Comparison of ENCODE assay signal across 9 cellular contexts in genomic region chr1:44571712-44572571, GRCh38.
A peak's percentile ranks its signal among the peaks of the same experiment; 100 is the strongest.
DNase-seq lines count a peak whose midpoint lies in the region; ATAC-seq and TF ChIP-seq lines count a peak whose summit lies in the region.
"Had no signal": no experiment of that assay in that cellular context is flagged by ENCODE, and none has a peak within 500 bp of the region (broad histone marks: within the 10 kb centered on the region; RNA-seq: fewer than 3 reads in every experiment).

No MANE protein-coding gene starts in this region.

- no peak for ATAC-seq in HG02678 (IDR thresholded peaks at IDR 0.05; ENCODE audit: unreplicated experiment)

- H3K36me3 Mint-ChIP-seq in activated naive CD4-positive, alpha-beta T cell treated with anti-CD3 and anti-CD28 coated beads, Interleukin-2, amount 10 ng/mL, durations not matched to agents 7 days and 5 days: no peaks in the 10 kb centered on the region
- peaks cover 1% of the 10 kb centered on the region for H3K36me3 Mint-ChIP-seq in neural crest cell (ENCODE audit: low read depth)

- no peak overlapping the region for H3K27ac ChIP-seq in tibial artery

- peak; percentile 65 for TF ChIP-seq CTCF in neural crest cell (conservative IDR thresholded peaks at IDR 0.05)
- TF ChIP-seq CTCF in tibial artery (IDR thresholded peaks at IDR 0.05): no peak

- CTCF ChIA-PET in activated naive CD4-positive, alpha-beta T cell treated with anti-CD3 and anti-CD28 coated beads, Interleukin-2, amount 10 ng/mL, durations not matched to agents 7 days and 5 days (lab: Charles Lee): interaction anchor here (0.7 to 3.8 kb wide), 15 partner anchors 9 to 479 kb away, joined by 3 to 62 read pairs (median 4); no protein-coding TSS in a partner anchor

- H3K9me3 Mint-ChIP-seq in activated naive CD4-positive, alpha-beta T cell treated with anti-CD3 and anti-CD28 coated beads, Interleukin-2, amount 10 ng/mL, durations not matched to agents 7 days and 5 days: no peaks in the 10 kb centered on the region
- H3K9me3 Mint-ChIP-seq in neural crest cell: no peaks in the 10 kb centered on the region
- H3K9me3 Mint-ChIP-seq: activated T-cell treated with anti-CD3 and anti-CD28 coated beads, Interleukin-2, amount 50 U/mL, for 4 hours had no signal

- H3K4me1 Mint-ChIP-seq in activated naive CD4-positive, alpha-beta T cell treated with anti-CD3 and anti-CD28 coated beads, Interleukin-2, amount 10 ng/mL, durations not matched to agents 7 days and 5 days: no peaks in the 10 kb centered on the region
- peaks cover 26% of the 10 kb centered on the region for H3K4me1 Mint-ChIP-seq in neural crest cell

- H3K27me3 Mint-ChIP-seq in activated naive CD4-positive, alpha-beta T cell treated with anti-CD3 and anti-CD28 coated beads, Interleukin-2, amount 10 ng/mL, durations not matched to agents 7 days and 5 days: peaks cover 32% of the 10 kb centered on the region
- peaks cover 28% of the 10 kb centered on the region for H3K27me3 Mint-ChIP-seq in neural crest cell (ENCODE audit: low read depth)

- intact Hi-C loops in tibial artery (cut with DNase I; ENCODE audit: low total_unique reads): no loop called here

- H3K4me3 ChIP-seq in tibial artery: no peak overlapping the region

- H3K36me3 ChIP-seq in tibial artery: no peaks in the 10 kb centered on the region

- no peaks in the 10 kb centered on the region for H3K9me3 ChIP-seq in tibial artery

- H3K27me3 ChIP-seq in tibial artery: peaks cover 0 to 42% of the 10 kb centered on the region in 2 donors

- H3K4me1 ChIP-seq in tibial artery: no peaks in the 10 kb centered on the region

- H3K4me3 Mint-ChIP-seq in activated naive CD4-positive, alpha-beta T cell treated with anti-CD3 and anti-CD28 coated beads, Interleukin-2, amount 10 ng/mL, durations not matched to agents 7 days and 5 days: no peak overlapping the region
- H3K4me3 Mint-ChIP-seq in neural crest cell: no peak overlapping the region
- H3K4me3 Mint-ChIP-seq: activated T-cell treated with anti-CD3 and anti-CD28 coated beads, Interleukin-2, amount 50 U/mL, for 4 hours had no signal

- peak; percentile 33 for DNase-seq in activated naive CD4-positive, alpha-beta T cell treated with anti-CD3 and anti-CD28 coated beads, Interleukin-2, amount 10 ng/mL, durations not matched to agents 7 days and 5 days
- no peak for DNase-seq in activated naive CD4-positive, alpha-beta T cell treated with Interleukin-2 at 50 U/mL for 16 hours
- DNase-seq in NAMALWA (ENCODE audit: low spot score) (peak; percentile 64), cerebellar cortex (ENCODE audit: low spot score) (peak; percentile 21), neural crest cell (ENCODE audit: low read depth, low spot score) (no peak), cerebellum (ENCODE audit: low spot score) (no peak), tibial artery (no peak)
- DNase-seq: activated T-cell treated with anti-CD3 and anti-CD28 coated beads, Interleukin-2, amount 50 U/mL, for 4 hours had no signal

- H3K27ac Mint-ChIP-seq in activated naive CD4-positive, alpha-beta T cell treated with anti-CD3 and anti-CD28 coated beads, Interleukin-2, amount 10 ng/mL, durations not matched to agents 7 days and 5 days: no peak overlapping the region
- no peak overlapping the region for H3K27ac Mint-ChIP-seq in neural crest cell (ENCODE audit: unreplicated experiment)

Comparison
In these comparisons a context has a peak if more than half of its experiments do, and no peak if none do; other contexts are left out.
1. DNase-seq: peak in activated naive CD4-positive, alpha-beta T cell treated with anti-CD3 and anti-CD28 coated beads, Interleukin-2, amount 10 ng/mL, durations not matched to agents 7 days and 5 days (single experiment), NAMALWA (single experiment) and cerebellar cortex (single experiment); none in activated naive CD4-positive, alpha-beta T cell treated with Interleukin-2 at 50 U/mL for 16 hours (single experiment), neural crest cell (single experiment), cerebellum (single experiment) and tibial artery (0 of 2).